6 cellular contexts compared by ENCODE assay signal in the genomic region with DNA sequence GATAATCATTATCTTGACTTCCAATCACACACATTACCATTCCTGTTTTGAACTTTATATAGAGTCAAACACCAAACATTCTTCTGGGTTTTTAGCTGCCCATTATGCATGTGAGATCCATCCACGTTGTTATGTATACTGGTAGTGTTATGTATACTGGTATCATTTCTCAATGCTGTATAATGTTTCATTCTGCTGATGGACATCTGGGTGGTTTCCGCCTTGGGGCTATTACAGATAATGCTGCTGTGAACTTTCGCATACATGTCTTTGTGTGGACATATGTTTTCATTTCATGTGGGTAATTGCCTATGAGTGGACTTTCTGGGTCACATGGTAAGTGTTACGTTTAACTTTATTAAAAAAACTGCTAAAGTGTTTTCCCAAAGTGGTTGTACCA.
"Had no signal": no experiment of that assay in that cellular context is flagged by ENCODE, and none has a peak within 500 bp of the region (broad histone marks: within the 10 kb centered on the region; RNA-seq: fewer than 3 reads in every experiment).

No MANE protein-coding gene starts in this region.

- H3K27ac ChIP-seq: HL-60 had no signal

- H3K4me3 ChIP-seq: K562 had no signal

- H3K9me3 Mint-ChIP-seq: IgD-negative memory B cell had no signal

- DNase-seq: IMR-90, KBM-7 had no signal

- H3K4me3 Mint-ChIP-seq: IgD-negative memory B cell had no signal

- ATAC-seq: HepG2, K562 had no signal

- H3K4me1 Mint-ChIP-seq: IgD-negative memory B cell had no signal

- H3K27ac Mint-ChIP-seq: IgD-negative memory B cell had no signal

- H3K27me3 Mint-ChIP-seq: IgD-negative memory B cell had no signal
